In genomic region chr15:41906608-41907007, GRCh38 we compare ENCODE assay signal across 26 cellular contexts.
"Had no signal": no experiment of that assay in that cellular context is flagged by ENCODE, and none has a peak within 500 bp of the region (broad histone marks: within the 10 kb centered on the region; RNA-seq: fewer than 3 reads in every experiment).

No MANE protein-coding gene starts in this region.

- H3K9me3 ChIP-seq: breast epithelium, esophagus muscularis mucosa, right atrium auricular region, stomach, thyroid gland, upper lobe of right lung had no signal

- H3K27me3 Mint-ChIP-seq: activated CD4-positive, alpha-beta memory T cell treated with anti-CD3 and anti-CD28 coated beads, Interleukin-2, amount 10 ng/mL, durations not matched to agents 7 days and 5 days; activated T-helper 17 cell treated with anti-CD3 and anti-CD28 coated beads, Interleukin-2, amount 50 U/mL, for 72 hours; memory B cell; naive thymus-derived CD8-positive, alpha-beta T cell; stimulated activated naive B cell treated with anti-CD40 and anti-IgM and Interleukin-4, amounts not matched to agents 10 μg/mL and 1 μg/mL and 100 μg/mL, for 72 hours had no signal

- ATAC-seq: activated CD4-positive, CD25-positive, alpha-beta regulatory T cell treated with anti-CD3 and anti-CD28 coated beads, Interleukin-2, amount 50 U/mL, for 24 hours; activated naive CD4-positive, alpha-beta T cell treated with anti-CD3 and anti-CD28 coated beads, Interleukin-2, amount 50 U/mL, for 72 hours; activated T-cell treated with anti-CD3 and anti-CD28 coated beads, Interleukin-2, amount 50 U/mL, for 4 hours; activated T-helper 17 cell treated with anti-CD3 and anti-CD28 coated beads, Interleukin-2, amount 50 U/mL, for 72 hours; left colon; naive thymus-derived CD8-positive, alpha-beta T cell; stimulated activated naive B cell treated with anti-CD40 and anti-IgM and Interleukin-4, amounts not matched to agents 10 μg/mL and 1 μg/mL and 100 μg/mL, for 72 hours had no signal

- H3K9me3 Mint-ChIP-seq: activated CD4-positive, alpha-beta memory T cell treated with anti-CD3 and anti-CD28 coated beads, Interleukin-2, amount 10 ng/mL, durations not matched to agents 7 days and 5 days; activated naive CD4-positive, alpha-beta T cell treated with anti-CD3 and anti-CD28 coated beads, Interleukin-2, amount 50 U/mL, for 72 hours; activated T-helper 17 cell treated with anti-CD3 and anti-CD28 coated beads, Interleukin-2, amount 50 U/mL, for 72 hours had no signal

- H3K4me1 ChIP-seq: breast epithelium, upper lobe of right lung had no signal

- H3K27ac Mint-ChIP-seq: memory B cell had no signal

- H3K27ac ChIP-seq: breast epithelium, right atrium auricular region, stomach, thyroid gland, upper lobe of right lung, VCaP had no signal

- H3K27me3 ChIP-seq: breast epithelium, esophagus muscularis mucosa, right atrium auricular region, stomach, thyroid gland, upper lobe of right lung had no signal

- DNase-seq: activated CD4-positive, alpha-beta memory T cell treated with anti-CD3 and anti-CD28 coated beads, Interleukin-2, amount 10 ng/mL, durations not matched to agents 7 days and 5 days; activated CD4-positive, alpha-beta T cell treated with anti-CD3 and anti-CD28 coated beads for 48 hours; activated CD8-positive, alpha-beta memory T cell treated with anti-CD3 and anti-CD28 coated beads, Interleukin-2, amount 50 U/mL, for 48 hours; activated gamma-delta T cell treated with Interleukin-2 at 50 U/mL for 16 hours; activated T-cell treated with anti-CD3 and anti-CD28 coated beads, Interleukin-2, amount 50 U/mL, for 4 hours; cortex of kidney; hippocampal formation; left colon; naive thymus-derived CD8-positive, alpha-beta T cell; stimulated activated CD4-positive, alpha-beta T cell treated with anti-CD3 and anti-CD28 coated beads, Interleukin-1b, Interleukin-23, amount 100 ng/mL, for 48 hours; stimulated activated CD4-positive, alpha-beta T cell treated with anti-CD3 and anti-CD28 coated beads, Interleukin-4, amount 100 ng/mL, for 4 hours; stimulated activated CD8-positive, alpha-beta memory T cell treated with anti-CD3 and anti-CD28 coated beads, Interleukin-4, amount 100 ng/mL, for 48 hours; stimulated activated naive B cell treated with anti-CD40 and anti-IgM and Interleukin-4, amounts not matched to agents 10 μg/mL and 1 μg/mL and 100 μg/mL, for 72 hours; stomach; T-helper 9 cell; thyroid gland; upper lobe of right lung had no signal

- H3K36me3 ChIP-seq: breast epithelium had no signal

- H3K4me3 ChIP-seq: breast epithelium, esophagus muscularis mucosa, right atrium auricular region, smooth muscle cell, stomach, thyroid gland, upper lobe of right lung had no signal

- H3K4me3 Mint-ChIP-seq: activated CD4-positive, alpha-beta memory T cell treated with anti-CD3 and anti-CD28 coated beads, Interleukin-2, amount 10 ng/mL, durations not matched to agents 7 days and 5 days; activated T-cell treated with anti-CD3 and anti-CD28 coated beads, Interleukin-2, amount 50 U/mL, for 4 hours; activated T-helper 17 cell treated with anti-CD3 and anti-CD28 coated beads, Interleukin-2, amount 50 U/mL, for 72 hours; memory B cell; naive thymus-derived CD8-positive, alpha-beta T cell; stimulated activated naive B cell treated with anti-CD40 and anti-IgM and Interleukin-4, amounts not matched to agents 10 μg/mL and 1 μg/mL and 100 μg/mL, for 72 hours had no signal
